8 cellular contexts compared by ENCODE assay signal in the genomic region with DNA sequence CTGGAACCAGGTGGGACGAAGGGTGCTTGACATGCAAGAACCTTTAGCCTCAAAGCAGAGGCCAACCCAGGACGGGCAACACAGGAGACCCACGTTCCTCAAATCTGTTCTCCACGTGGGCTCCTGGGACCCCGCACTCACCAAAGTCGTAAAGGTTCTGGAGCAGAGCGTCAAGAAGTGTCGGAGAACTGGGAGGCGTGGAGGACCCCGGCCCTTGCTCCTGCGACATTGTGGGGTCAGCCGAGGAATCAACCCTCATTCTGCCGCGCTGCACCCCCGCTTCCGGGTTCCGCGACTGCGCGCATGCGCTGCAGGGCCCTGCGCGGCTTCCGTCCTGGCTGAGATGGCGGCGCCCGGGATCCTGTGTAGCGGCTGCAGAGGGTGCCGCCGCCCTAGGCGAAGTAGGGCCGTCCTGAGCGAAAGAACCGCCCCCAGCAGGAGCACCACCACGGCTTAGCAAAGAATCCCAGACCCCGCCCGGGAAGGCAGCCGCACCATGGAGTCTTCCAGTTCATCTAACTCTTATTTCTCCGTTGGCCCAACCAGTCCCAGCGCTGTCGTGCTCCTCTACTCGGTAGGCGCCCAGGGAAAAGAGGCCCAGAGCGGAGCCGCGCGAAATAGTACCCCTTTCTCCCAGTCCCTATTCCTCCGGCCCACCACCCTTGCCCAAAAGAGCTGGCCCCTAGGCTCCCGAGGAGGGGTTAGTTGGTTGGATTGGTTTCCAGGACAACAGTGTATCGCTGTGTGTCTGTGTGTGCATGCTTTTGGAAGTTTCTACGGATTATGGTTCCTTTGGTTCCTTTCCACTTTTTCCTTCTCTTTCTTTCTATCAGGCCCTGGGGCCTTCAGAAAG. TPM values are rescaled to one million over a fixed set of nuclear protein-coding genes. Genes with fewer than 3 reads are reported as not detected.
A peak's percentile ranks its signal among the peaks of the same experiment; 100 is the strongest.
DNase-seq lines count a peak whose midpoint lies in the region; ATAC-seq lines count a peak whose summit lies in the region.

A gene (plus strand): TSS at position 330 of the 853 bp plus-strand sequence. CDS start 167 bp downstream, at position 497.

- H3K9me3 ChIP-seq in NT2/D1 (ENCODE audit: insufficient read depth, low read length): no peaks in the 10 kb centered on the region
- H3K9me3 ChIP-seq in endocrine pancreas (ENCODE audit: control insufficient read depth, low read length): no peaks in the 10 kb centered on the region

- peaks cover 28% of the 10 kb centered on the region for H3K36me3 ChIP-seq in NT2/D1 (ENCODE audit: insufficient read depth, insufficient read length, low read length)
- H3K36me3 ChIP-seq in endocrine pancreas (ENCODE audit: control insufficient read depth, insufficient read depth, low read length): no peaks in the 10 kb centered on the region

- H3K27ac Mint-ChIP-seq in activated CD8-positive, alpha-beta memory T cell treated with anti-CD3 and anti-CD28 coated beads, Interleukin-2, amount 10 ng/mL, durations not matched to agents 7 days and 5 days: peak within 1 kb of the TSS; percentile 92

- peaks cover 55% of the 10 kb centered on the region for H3K4me1 Mint-ChIP-seq in activated CD8-positive, alpha-beta memory T cell treated with anti-CD3 and anti-CD28 coated beads, Interleukin-2, amount 10 ng/mL, durations not matched to agents 7 days and 5 days

- CTCF ChIA-PET in activated CD8-positive, alpha-beta memory T cell treated with anti-CD3 and anti-CD28 coated beads, Interleukin-2, amount 10 ng/mL, durations not matched to agents 7 days and 5 days (lab: Charles Lee): interaction anchor here (0.9 to 1.5 kb wide), 5 partner anchors 17 to 96 kb away, joined by 3 to 6 read pairs (median 4); a partner anchor contains a TSS

- peak; percentile 85 for DNase-seq in CMK (ENCODE audit: low read depth)
- peak; percentile 48 for DNase-seq in HS-27A (ENCODE audit: low read depth)
- DNase-seq in NT2/D1 (ENCODE audit: low read depth, low spot score): peak; percentile 83
- peak; percentile 92 for DNase-seq in activated CD8-positive, alpha-beta memory T cell treated with anti-CD3 and anti-CD28 coated beads, Interleukin-2, amount 10 ng/mL, durations not matched to agents 7 days and 5 days
- DNase-seq in mesenteric fat pad (ENCODE audit: low spot score): peak; percentile 97
- DNase-seq in stimulated activated CD8-positive, alpha-beta memory T cell treated with anti-CD3 and anti-CD28 coated beads, Interleukin-15, amount 100 ng/mL, for 1 hour (ENCODE audit: low read depth): peak; percentile 77

- H3K9ac ChIP-seq in NT2/D1 (ENCODE audit: insufficient read length, low read depth) (peak within 1 kb of the TSS; percentile 89), endocrine pancreas (ENCODE audit: control insufficient read depth, insufficient read depth, low read length) (peak within 1 kb of the TSS; percentile 96)

- peak within 1 kb of the TSS; percentile 94 for H3K4me3 Mint-ChIP-seq in activated CD8-positive, alpha-beta memory T cell treated with anti-CD3 and anti-CD28 coated beads, Interleukin-2, amount 10 ng/mL, durations not matched to agents 7 days and 5 days

- H3K27me3 Mint-ChIP-seq in activated CD8-positive, alpha-beta memory T cell treated with anti-CD3 and anti-CD28 coated beads, Interleukin-2, amount 10 ng/mL, durations not matched to agents 7 days and 5 days: no peaks in the 10 kb centered on the region

- H3K4me1 ChIP-seq in NT2/D1 (ENCODE audit: insufficient read depth, insufficient read length) (no peaks in the 10 kb centered on the region), endocrine pancreas (ENCODE audit: control insufficient read depth, insufficient read depth, low read length) (peaks cover 15% of the 10 kb centered on the region)

- ATAC-seq in GM19463 (IDR thresholded peaks at IDR 0.05; ENCODE audit: unreplicated experiment): peak; percentile 96
- peak; percentile 98 for ATAC-seq in activated CD8-positive, alpha-beta memory T cell treated with anti-CD3 and anti-CD28 coated beads, Interleukin-2, amount 10 ng/mL, durations not matched to agents 7 days and 5 days

- H3K36me3 Mint-ChIP-seq in activated CD8-positive, alpha-beta memory T cell treated with anti-CD3 and anti-CD28 coated beads, Interleukin-2, amount 10 ng/mL, durations not matched to agents 7 days and 5 days: peaks cover 47% of the 10 kb centered on the region

- H3K27me3 ChIP-seq in NT2/D1 (ENCODE audit: insufficient read depth, insufficient read length): no peaks in the 10 kb centered on the region
- no peaks in the 10 kb centered on the region for H3K27me3 ChIP-seq in endocrine pancreas (ENCODE audit: control insufficient read depth, insufficient read depth, low read length)

- H3K4me3 ChIP-seq in NT2/D1 (ENCODE audit: insufficient read length, low read depth) (peak within 1 kb of the TSS; percentile 90), endocrine pancreas (ENCODE audit: control insufficient read depth, insufficient read depth, low read length) (peak within 1 kb of the TSS; percentile 93)

- H3K9me3 Mint-ChIP-seq in activated CD8-positive, alpha-beta memory T cell treated with anti-CD3 and anti-CD28 coated beads, Interleukin-2, amount 10 ng/mL, durations not matched to agents 7 days and 5 days (ENCODE audit: low read depth): no peaks in the 10 kb centered on the region

RNA-seq across cellular contexts. Expression of the gene that starts here (rescaled TPM):
- 10 to 100 TPM; 38.5 to 45.8 TPM for total RNA-seq in activated CD8-positive, alpha-beta memory T cell treated with anti-CD3 and anti-CD28 coated beads, Interleukin-2, amount 10 ng/mL, durations not matched to agents 7 days and 5 days
- 32.9 TPM for total RNA-seq in mesenteric fat pad

Comparison
In these comparisons a context has a peak if more than half of its experiments do, and no peak if none do; other contexts are left out.
1. Peak in every context shown above with its lines: DNase-seq, ATAC-seq and H3K4me3 ChIP-seq.